ENCODE assay signal across 32 cellular contexts in genomic region chr4:74104145-74104544, GRCh38. TPM values are rescaled to one million over a fixed set of nuclear protein-coding genes. Genes with fewer than 3 reads are reported as not detected.
DNase-seq lines count a peak whose midpoint lies in the region; ATAC-seq and TF ChIP-seq lines count a peak whose summit lies in the region.
"Had no signal": no experiment of that assay in that cellular context is flagged by ENCODE, and none has a peak within 500 bp of the region (broad histone marks: within the 10 kb centered on the region; RNA-seq: fewer than 3 reads in every experiment).

No MANE protein-coding gene starts in this region.

- peaks cover 2% of the 10 kb centered on the region for H3K4me1 Mint-ChIP-seq in T-helper 17 cell

- H3K27ac Mint-ChIP-seq in T-helper 17 cell: no peak overlapping the region
- H3K27ac Mint-ChIP-seq: CD8-positive, alpha-beta T cell; nephron progenitor cell; stimulated activated naive CD8-positive, alpha-beta T cell treated with anti-CD3 and anti-CD28 coated beads, Interleukin-15, Interleukin-2, amounts not matched to agents 100 ng/mL and 50 ng/mL, for 24 hours; T-helper 1 cell treated with Interleukin-12 subunit alpha and Interleukin-12 subunit beta and Interleukin-4 antibody, amounts not matched to agents 30 μg/mL and 1 μg/mL, for 36 hours had no signal

- H3K27me3 ChIP-seq in ACC112 (ENCODE audit: insufficient read depth, low read length): no peaks in the 10 kb centered on the region
- H3K27me3 ChIP-seq: breast epithelium, MG63 had no signal

- H3K27ac ChIP-seq in ACC112 (ENCODE audit: low read depth, low read length): peak overlapping the region; percentile 13
- H3K27ac ChIP-seq: breast epithelium, epithelial cell of prostate, GM23248, PC-9, skin epidermis, thoracic aorta had no signal

- H3K4me3 Mint-ChIP-seq in T-helper 17 cell: no peak overlapping the region
- H3K4me3 Mint-ChIP-seq: CD8-positive, alpha-beta T cell; nephron progenitor cell; stimulated activated naive CD8-positive, alpha-beta T cell treated with anti-CD3 and anti-CD28 coated beads, Interleukin-15, Interleukin-2, amounts not matched to agents 100 ng/mL and 50 ng/mL, for 24 hours; T-helper 1 cell treated with Interleukin-12 subunit alpha and Interleukin-12 subunit beta and Interleukin-4 antibody, amounts not matched to agents 30 μg/mL and 1 μg/mL, for 36 hours had no signal

- H3K36me3 Mint-ChIP-seq in T-helper 17 cell (ENCODE audit: low read depth): no peaks in the 10 kb centered on the region
- H3K36me3 Mint-ChIP-seq: CD8-positive, alpha-beta T cell had no signal

- peaks cover 51% of the 10 kb centered on the region for H3K27me3 Mint-ChIP-seq in T-helper 17 cell

- ATAC-seq in mucosa of descending colon (peak; percentile 51), omental fat pad (ENCODE audit: low FRiP score) (no peak), T-helper 17 cell (no peak)
- ATAC-seq: activated CD4-positive, CD25-positive, alpha-beta regulatory T cell treated with anti-CD3 and anti-CD28 coated beads, Interleukin-2, amount 50 U/mL, for 24 hours; CD8-positive, alpha-beta T cell; K562; SK-N-SH treated with all-trans-retinoic acid at 6 μM for 48 hours had no signal

- DNase-seq in amniotic epithelial cell (ENCODE audit: low read depth) (peak; percentile 71), fibroblast of the aortic adventitia (ENCODE audit: low read depth) (peak; percentile 82), mucosa of descending colon (peak in 1 of 3 donors; percentile 54), anterior cingulate cortex (lab: John Stamatoyannopoulos, UW) (no peak), NOMO-1 (lab: John Stamatoyannopoulos, UW; ENCODE audit: unreplicated experiment in 2 of 2) (no peak), omental fat pad (ENCODE audit: low spot score) (no peak), T-helper 17 cell (no peak)
- DNase-seq: activated CD4-positive, alpha-beta T cell treated with anti-CD3 and anti-CD28 coated beads, Interleukin-2, amount 50 U/mL, for 48 hours; activated naive CD4-positive, alpha-beta T cell treated with Interleukin-2 at 50 U/mL for 16 hours; activated T-cell treated with anti-CD3 and anti-CD28 coated beads, Interleukin-2, amount 50 U/mL, for 48 hours; BE2C; CD8-positive, alpha-beta T cell; effector CD8-positive, alpha-beta T cell; GM23248; MG63; NCI-H2029; NCI-H526 treated with DMSO at 0.1 percent for 48 hours; nephron progenitor cell; PC-9; Right ventricle myocardium superior; stimulated activated CD4-positive, alpha-beta T cell treated with anti-CD3 and anti-CD28 coated beads, Interleukin-2, amount 100 ng/mL, for 24 hours had no signal

- TF ChIP-seq CTCF in fibroblast of the aortic adventitia (IDR thresholded peaks at IDR 0.05; ENCODE audit: insufficient read depth, low read length): no peak
- no peak for TF ChIP-seq CTCF in mucosa of descending colon (IDR thresholded peaks at IDR 0.05)
- no peak for TF ChIP-seq CTCF in omental fat pad (IDR thresholded peaks at IDR 0.05)

- no peaks in the 10 kb centered on the region for H3K79me2 ChIP-seq in ACC112 (ENCODE audit: control insufficient read depth, insufficient read depth, low read length, unreplicated experiment)

- intact Hi-C loops in mucosa of descending colon (cut with DNase I, micrococcal nuclease): no loop called here

- no peaks in the 10 kb centered on the region for H3K9me3 ChIP-seq in mucosa of descending colon
- H3K9me3 ChIP-seq in T-helper 17 cell (ENCODE audit: control insufficient read depth, low read length, poor library complexity, severe bottlenecking): no peaks in the 10 kb centered on the region
- H3K9me3 ChIP-seq: BE2C, breast epithelium, MG63, thoracic aorta had no signal

- H2AFZ ChIP-seq in ACC112 (ENCODE audit: low read length, unreplicated experiment): peak overlapping the region; percentile 33
- H2AFZ ChIP-seq: GM23248, PC-9 had no signal

- H3K36me3 ChIP-seq in ACC112 (ENCODE audit: insufficient read depth, low read length) (no peaks in the 10 kb centered on the region), mucosa of descending colon (ENCODE audit: low read depth) (no peaks in the 10 kb centered on the region)
- H3K36me3 ChIP-seq: BE2C, breast epithelium, MG63, thoracic aorta had no signal

- peaks cover 62% of the 10 kb centered on the region for H3K4me1 ChIP-seq in ACC112 (ENCODE audit: control insufficient read depth, insufficient read depth, low read length, unreplicated experiment)
- no peaks in the 10 kb centered on the region for H3K4me1 ChIP-seq in mucosa of descending colon (ENCODE audit: low read depth)
- H3K4me1 ChIP-seq: BE2C had no signal

- H3K4me3 ChIP-seq in ACC112 (ENCODE audit: low read depth, low read length) (no peak overlapping the region), fibroblast of the aortic adventitia (ENCODE audit: low read depth, low read length) (no peak overlapping the region), mucosa of descending colon (no peak overlapping the region)
- H3K4me3 ChIP-seq: breast epithelium, GM23248, K562, MG63, PC-9, skin epidermis, thoracic aorta had no signal

RNA-seq across cellular contexts. Expression of gene CXCL2, which starts 5.2 kb away (rescaled TPM):
- total RNA-seq in fibroblast of the aortic adventitia (ENCODE audit: low replicate concordance) (1.1 and 1.9 TPM in 2 replicates), mucosa of descending colon (10 to 100 TPM in 1 of 3 donors, 1 to 10 TPM in 2; 3.2 to 30.7 (median 7.8) TPM), omental fat pad (100 to 1,000 TPM in 1 of 4 donors, 10 to 100 TPM in 3; 27.8 to 295 (median 68.7) TPM), T-helper 17 cell (1 to 10 TPM; 2.8 to 8.8 TPM)
- total RNA-seq: HT1080 had no signal

RNA-seq across cellular contexts. Expression of gene MTHFD2L, which starts 53.8 kb away (rescaled TPM):
- total RNA-seq in fibroblast of the aortic adventitia (ENCODE audit: low replicate concordance) (8.2 and 15.0 TPM in 2 replicates), mucosa of descending colon (10 to 100 TPM; 10.7 to 12.9 (median 11.6) TPM), omental fat pad (10 to 100 TPM; 12.2 to 23.2 (median 18.4) TPM), T-helper 17 cell (10 to 100 TPM in 1 of 2 donors, 1 to 10 TPM in 1; 6.2 to 14.5 TPM)

Comparison
In these comparisons a context has a peak if more than half of its experiments do, and no peak if none do; other contexts are left out.
1. DNase-seq: peak in amniotic epithelial cell (single experiment) and fibroblast of the aortic adventitia (single experiment); none in anterior cingulate cortex (0 of 58), NOMO-1 (0 of 2), omental fat pad (single experiment) and T-helper 17 cell (0 of 3).